15 cellular contexts compared by ENCODE assay signal in the genomic region with DNA sequence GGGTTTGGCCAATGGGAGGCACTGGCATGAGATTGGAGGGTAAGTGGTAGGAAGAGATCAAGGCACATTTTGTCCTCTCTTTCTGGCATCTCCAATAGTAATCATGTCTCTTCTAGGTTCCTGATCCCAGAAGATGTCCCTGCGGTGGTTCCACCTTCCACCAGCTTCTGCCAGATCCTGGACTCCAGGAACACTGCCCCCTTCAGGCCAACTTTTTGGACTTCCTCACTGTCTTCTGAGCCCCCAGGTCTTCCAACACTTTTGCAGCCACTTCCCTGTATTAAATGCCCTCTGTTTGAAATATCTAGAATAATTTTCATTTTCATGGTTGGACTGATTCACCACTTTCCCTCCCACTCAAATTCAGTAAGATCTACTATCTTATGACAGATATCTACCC.
A peak's percentile ranks its signal among the peaks of the same experiment; 100 is the strongest.
DNase-seq lines count a peak whose midpoint lies in the region; ATAC-seq and TF ChIP-seq lines count a peak whose summit lies in the region.
"Had no signal": no experiment of that assay in that cellular context is flagged by ENCODE, and none has a peak within 500 bp of the region (broad histone marks: within the 10 kb centered on the region; RNA-seq: fewer than 3 reads in every experiment).

No MANE protein-coding gene starts in this region.

- peaks cover 5% of the 10 kb centered on the region for H3K27me3 Mint-ChIP-seq in endothelial cell (ENCODE audit: unreplicated experiment)
- H3K27me3 Mint-ChIP-seq in stimulated activated naive B cell treated with anti-CD40 and anti-IgM and Interleukin-4, amounts not matched to agents 10 μg/mL and 1 μg/mL and 100 μg/mL, for 72 hours: peaks cover 8 to 9% of the 10 kb centered on the region in 2 donors

- no peak overlapping the region for H2AFZ ChIP-seq in OCI-LY1 (ENCODE audit: low read length)

- H3K9me3 Mint-ChIP-seq in endothelial cell (ENCODE audit: unreplicated experiment): no peaks in the 10 kb centered on the region
- peaks cover 4% of the 10 kb centered on the region in 2 donors for H3K9me3 Mint-ChIP-seq in stimulated activated naive B cell treated with anti-CD40 and anti-IgM and Interleukin-4, amounts not matched to agents 10 μg/mL and 1 μg/mL and 100 μg/mL, for 72 hours

- POLR2A ChIA-PET in A673 (lab: Charles Lee; ENCODE audit: low non-redundant PET): no interaction called here

- H3K36me3 Mint-ChIP-seq in endothelial cell (ENCODE audit: low read depth, unreplicated experiment): peaks cover 5% of the 10 kb centered on the region
- H3K36me3 Mint-ChIP-seq in stimulated activated naive B cell treated with anti-CD40 and anti-IgM and Interleukin-4, amounts not matched to agents 10 μg/mL and 1 μg/mL and 100 μg/mL, for 72 hours: no peaks in the 10 kb centered on the region
- H3K36me3 Mint-ChIP-seq: naive B cell had no signal

- H3K27me3 ChIP-seq in A673 (replicated peaks; ENCODE audit: insufficient read depth, low read depth, low read length, poor library complexity) (no peaks in the 10 kb centered on the region), OCI-LY1 (ENCODE audit: insufficient read depth, low read length) (no peaks in the 10 kb centered on the region)
- H3K27me3 ChIP-seq: right atrium auricular region had no signal

- no peaks in the 10 kb centered on the region for H3K36me3 ChIP-seq in A673 (ENCODE audit: insufficient read depth, low read length, poor library complexity, severe bottlenecking)
- no peaks in the 10 kb centered on the region for H3K36me3 ChIP-seq in OCI-LY1 (ENCODE audit: insufficient read depth, low read length)
- H3K36me3 ChIP-seq: right atrium auricular region had no signal

- no peaks in the 10 kb centered on the region for H3K79me2 ChIP-seq in OCI-LY1 (ENCODE audit: insufficient read depth, low read length)

- no peak overlapping the region for H3K9ac ChIP-seq in OCI-LY1 (ENCODE audit: low read length)

- no peaks in the 10 kb centered on the region for H3F3A ChIP-seq in OCI-LY1 (ENCODE audit: insufficient read depth, low read length)

- H3K4me2 ChIP-seq in OCI-LY1 (ENCODE audit: low read length): no peak overlapping the region

- CTCF ChIA-PET in A673 (lab: Charles Lee): interaction anchor here (0.6 to 0.7 kb wide), 2 partner anchors 37 to 632 kb away, joined by 3 to 5 read pairs; no protein-coding TSS in a partner anchor

- H4K20me1 ChIP-seq in OCI-LY1 (ENCODE audit: insufficient read depth, low read length): no peaks in the 10 kb centered on the region

- H3K9me2 ChIP-seq in OCI-LY1 (ENCODE audit: low read depth, low read length): no peaks in the 10 kb centered on the region

- peak; percentile 46; the same call in 1 of the 2 replicates for TF ChIP-seq CTCF in A673 (conservative IDR thresholded peaks at IDR 0.05; ENCODE audit: low read depth, low read length)
- peak; percentile 14 for TF ChIP-seq CTCF in GM10266 (IDR thresholded peaks at IDR 0.05; ENCODE audit: control insufficient read depth, insufficient read depth, low read depth, missing control alignments)
- TF ChIP-seq CTCF in OCI-LY1 (IDR thresholded peaks at IDR 0.05; ENCODE audit: low read length): peak; percentile 40
- TF ChIP-seq CTCF in endothelial cell (IDR thresholded peaks at IDR 0.05; ENCODE audit: unreplicated experiment): peak; percentile 23

- H3K4me3 Mint-ChIP-seq in endothelial cell (ENCODE audit: unreplicated experiment): no peak overlapping the region
- no peak overlapping the region for H3K4me3 Mint-ChIP-seq in stimulated activated naive B cell treated with anti-CD40 and anti-IgM and Interleukin-4, amounts not matched to agents 10 μg/mL and 1 μg/mL and 100 μg/mL, for 72 hours

- H3K4me3 ChIP-seq in A673 (ENCODE audit: low read depth, low read length, poor library complexity, severe bottlenecking): no peak overlapping the region
- H3K4me3 ChIP-seq in OCI-LY1 (ENCODE audit: low read depth, low read length, poor library complexity, severe bottlenecking): no peak overlapping the region
- H3K4me3 ChIP-seq: right atrium auricular region had no signal

- H3K4me1 ChIP-seq in A673 (ENCODE audit: insufficient read depth, low read length, poor library complexity, severe bottlenecking): peaks cover 10% of the 10 kb centered on the region
- H3K4me1 ChIP-seq in OCI-LY1 (ENCODE audit: insufficient read depth, low read length, severe bottlenecking): no peaks in the 10 kb centered on the region
- H3K4me1 ChIP-seq: right atrium auricular region had no signal

- no peak overlapping the region for H3K27ac Mint-ChIP-seq in endothelial cell (ENCODE audit: unreplicated experiment)
- no peak overlapping the region for H3K27ac Mint-ChIP-seq in stimulated activated naive B cell treated with anti-CD40 and anti-IgM and Interleukin-4, amounts not matched to agents 10 μg/mL and 1 μg/mL and 100 μg/mL, for 72 hours
- H3K27ac Mint-ChIP-seq: naive B cell had no signal

- no peak for ATAC-seq in stimulated activated naive B cell treated with anti-CD40 and anti-IgM and Interleukin-4, amounts not matched to agents 10 μg/mL and 1 μg/mL and 100 μg/mL, for 72 hours (replicated peaks)
- ATAC-seq: left cardiac atrium, Panc1 had no signal

- intact Hi-C loops in A673 (cut with micrococcal nuclease; ENCODE audit: unreplicated experiment): no loop called here

- no TSS peak for BruUV-seq in A673 (replicated peaks; lab: Mats Ljungman, UMichigan)

- no peak overlapping the region for H3K27ac ChIP-seq in A673 (ENCODE audit: low read depth, low read length, poor library complexity, severe bottlenecking)
- H3K27ac ChIP-seq in OCI-LY1 (ENCODE audit: low read depth, low read length, poor library complexity, severe bottlenecking): no peak overlapping the region
- H3K27ac ChIP-seq: right atrium auricular region had no signal

- peaks cover 2% of the 10 kb centered on the region for H3K4me1 Mint-ChIP-seq in endothelial cell (ENCODE audit: unreplicated experiment)
- no peaks in the 10 kb centered on the region for H3K4me1 Mint-ChIP-seq in stimulated activated naive B cell treated with anti-CD40 and anti-IgM and Interleukin-4, amounts not matched to agents 10 μg/mL and 1 μg/mL and 100 μg/mL, for 72 hours
- H3K4me1 Mint-ChIP-seq: naive B cell had no signal

- H3K9me3 ChIP-seq in A673 (ENCODE audit: low read depth, low read length, poor library complexity, severe bottlenecking): peaks cover 5% of the 10 kb centered on the region
- peaks cover 3% of the 10 kb centered on the region; the same call in 1 of the 2 replicates for H3K9me3 ChIP-seq in OCI-LY1 (ENCODE audit: low read length)

- DNase-seq in A673 (ENCODE audit: low spot score) (no peak), GM10266 (ENCODE audit: extremely low spot score) (no peak), endothelial cell (ENCODE audit: low spot score) (no peak), RPMI8226 (no peak), HPDE6-E6E7 (ENCODE audit: extremely low spot score) (no peak)
- DNase-seq in activated CD4-positive, CD25-positive, alpha-beta regulatory T cell treated with anti-CD3 and anti-CD28 coated beads, Interleukin-2, amount 50 U/mL, for 72 hours: no peak
- DNase-seq in stimulated activated naive B cell treated with anti-CD40 and anti-IgM and Interleukin-4, amounts not matched to agents 10 μg/mL and 1 μg/mL and 100 μg/mL, for 72 hours: no peak
- DNase-seq: activated gamma-delta T cell, C1 segment of cervical spinal cord, glutamatergic neuron, left cardiac atrium, naive B cell had no signal
